Comparison of ENCODE assay signal across 21 cellular contexts in genomic region chr11:126606484-126606883, GRCh38.
A peak's percentile ranks its signal among the peaks of the same experiment; 100 is the strongest.
DNase-seq lines count a peak whose midpoint lies in the region; ATAC-seq and TF ChIP-seq lines count a peak whose summit lies in the region.
"Had no signal": no experiment of that assay in that cellular context is flagged by ENCODE, and none has a peak within 500 bp of the region (broad histone marks: within the 10 kb centered on the region; RNA-seq: fewer than 3 reads in every experiment).

No MANE protein-coding gene starts in this region.

- ATAC-seq in HCT116 (no peak), GM21717 (IDR thresholded peaks at IDR 0.05; ENCODE audit: unreplicated experiment) (no peak), GM18498 (IDR thresholded peaks at IDR 0.05; ENCODE audit: unreplicated experiment) (no peak)

- H3K27ac ChIP-seq in HCT116 (ENCODE audit: low read depth, low read length) (no peak overlapping the region), mesendoderm (ENCODE audit: low read depth, low read length) (no peak overlapping the region), neural progenitor cell (no peak overlapping the region), Karpas-422 (ENCODE audit: low read length) (no peak overlapping the region)
- H3K27ac ChIP-seq: BLaER1 treated with 17β-estradiol and CSF1 and Interleukin-3, amounts not matched to agents 10 nM and 100 nM had no signal

- H3K9me2 ChIP-seq in HCT116 (ENCODE audit: insufficient read depth) (no peaks in the 10 kb centered on the region), Karpas-422 (replicated peaks; ENCODE audit: insufficient read depth, low read length) (no peaks in the 10 kb centered on the region)

- no peak overlapping the region for H3K56ac ChIP-seq in mesendoderm (ENCODE audit: low read length)

- H3K27me3 ChIP-seq in HCT116 (ENCODE audit: insufficient read depth, low read length) (peaks cover 18% of the 10 kb centered on the region; the same call in 1 of the 2 replicates), mesendoderm (ENCODE audit: insufficient read depth, low read length, poor library complexity) (no peaks in the 10 kb centered on the region), neural progenitor cell (peaks cover 46% of the 10 kb centered on the region), Karpas-422 (ENCODE audit: low read length) (no peaks in the 10 kb centered on the region)
- H3K27me3 ChIP-seq: BE2C; BLaER1 treated with 17β-estradiol and CSF1 and Interleukin-3, amounts not matched to agents 10 nM and 100 nM had no signal

- CTCF ChIA-PET in HCT116 (lab: Charles Lee), result interaction anchor here (0.9 to 2.4 kb wide), 8 partner anchors 19 to 1433 kb away, joined by 3 to 14 read pairs (median 4); no protein-coding TSS in a partner anchor

- H3K9me3 Mint-ChIP-seq in brain (peaks cover 0 to 5% (median 0%) of the 10 kb centered on the region in 5 experiments), neural progenitor cell (no peaks in the 10 kb centered on the region)
- H3K9me3 Mint-ChIP-seq: CD14-positive monocyte; CD4-positive, alpha-beta T cell; H9; HFFc6 had no signal

- H3K4me3 ChIP-seq in HCT116 (replicated peaks in 1 of 2; ENCODE audit: low read depth in 1 of 2, low read length in 2 of 2) (no peak overlapping the region), mesendoderm (ENCODE audit: low read length) (no peak overlapping the region), neural progenitor cell (no peak overlapping the region), Karpas-422 (ENCODE audit: low read length) (no peak overlapping the region)
- H3K4me3 ChIP-seq: A549; BLaER1 treated with 17β-estradiol and CSF1 and Interleukin-3, amounts not matched to agents 10 nM and 100 nM; GM12878 had no signal

- H2BK5ac ChIP-seq in mesendoderm (ENCODE audit: low read length), result no peak overlapping the region

- H3K27ac Mint-ChIP-seq in brain, result peak overlapping the region in 3 of 5 experiments; percentile 80 to 89 (median 85)
- peak overlapping the region; percentile 22 for H3K27ac Mint-ChIP-seq in neural progenitor cell
- H3K27ac Mint-ChIP-seq: CD14-positive monocyte; CD4-positive, alpha-beta T cell; CD8-positive, alpha-beta memory T cell had no signal

- in situ Hi-C loops in KBM-7 (cut with MboI; ENCODE audit: low pct_unique_long_range_greater_than_20kb, low sequenced_read_pairs), result no loop called here

- H3K4me1 ChIP-seq in HCT116 (ENCODE audit: control insufficient read depth in 1 of 2, insufficient read depth in 2 of 2, low read length in 2 of 2), result peaks cover 0 to 4% of the 10 kb centered on the region in 2 experiments; a peak in 2 of 4 replicates
- peaks cover 7% of the 10 kb centered on the region for H3K4me1 ChIP-seq in mesendoderm (ENCODE audit: control insufficient read depth, low read depth, low read length)
- peaks cover 49% of the 10 kb centered on the region for H3K4me1 ChIP-seq in neural progenitor cell
- peaks cover 30% of the 10 kb centered on the region for H3K4me1 ChIP-seq in Karpas-422 (ENCODE audit: low read length)

- TF ChIP-seq CTCF in HCT116 (IDR thresholded peaks at IDR 0.05 in 2 of 3, conservative IDR thresholded peaks at IDR 0.05 in 1 of 3; ENCODE audit: borderline replicate concordance in 1 of 3, insufficient read depth in 1 of 3, low read depth in 2 of 3, low read length in 2 of 3) (no peak), brain (conservative IDR thresholded peaks at IDR 0.05) (no peak), neural progenitor cell (IDR thresholded peaks at IDR 0.05) (no peak)

- no TSS peak for BruUV-seq in HCT116 (replicated peaks; lab: Mats Ljungman, UMichigan)

- no peak overlapping the region for H2BK15ac ChIP-seq in mesendoderm (replicated peaks; ENCODE audit: low read depth)

- H2BK120ac ChIP-seq in mesendoderm (ENCODE audit: low read depth, low read length), result no peak overlapping the region

- peaks cover 45% of the 10 kb centered on the region for H3F3A ChIP-seq in neural progenitor cell (ENCODE audit: low read depth)

- intact Hi-C loops in HCT116 (cut with micrococcal nuclease), result loop anchor here (5.0 to 10.0 kb wide), 3 partner anchors 164 to 741 kb away; no protein-coding TSS in a partner anchor

- H3K23ac ChIP-seq in mesendoderm (ENCODE audit: low read length), result no peak overlapping the region

- no peak for TF ChIP-seq RAD21 in HCT116 (IDR thresholded peaks at IDR 0.05; ENCODE audit: low read depth)

- TF ChIP-seq POLR2A in HCT116 (IDR thresholded peaks at IDR 0.05; ENCODE audit: borderline replicate concordance, extremely low read depth, insufficient read depth, insufficient read length), result no peak

- H3K79me2 ChIP-seq in HCT116 (ENCODE audit: insufficient read depth, low read length) (no peaks in the 10 kb centered on the region), mesendoderm (ENCODE audit: control insufficient read depth, insufficient read depth, low read length) (no peaks in the 10 kb centered on the region), neural progenitor cell (ENCODE audit: low read depth) (no peaks in the 10 kb centered on the region), Karpas-422 (ENCODE audit: low read length) (no peaks in the 10 kb centered on the region)

- H3K9ac ChIP-seq in HCT116 (ENCODE audit: low read length) (no peak overlapping the region), mesendoderm (ENCODE audit: low read length) (no peak overlapping the region), neural progenitor cell (no peak overlapping the region), Karpas-422 (ENCODE audit: low read length) (no peak overlapping the region)

- H2AK5ac ChIP-seq in mesendoderm (ENCODE audit: low read length), result no peak overlapping the region

- WGBS in mesendoderm (ENCODE audit: extremely low coverage, insufficient coverage, low lambda C conversion rate), result no CpG with 5 or more reads among the region's 4 CpGs

- no peaks in the 10 kb centered on the region for H4K20me1 ChIP-seq in HCT116 (ENCODE audit: insufficient read depth)
- peaks cover 6% of the 10 kb centered on the region for H4K20me1 ChIP-seq in neural progenitor cell (ENCODE audit: low read depth)
- no peaks in the 10 kb centered on the region for H4K20me1 ChIP-seq in Karpas-422 (ENCODE audit: insufficient read depth, low read depth, low read length)
- H4K20me1 ChIP-seq: BLaER1 treated with 17β-estradiol and CSF1 and Interleukin-3, amounts not matched to agents 10 nM and 100 nM had no signal

- no peak overlapping the region for H3K4me3 Mint-ChIP-seq in brain
- H3K4me3 Mint-ChIP-seq in neural progenitor cell, result no peak overlapping the region
- H3K4me3 Mint-ChIP-seq: CD14-positive monocyte; CD4-positive, alpha-beta T cell; CD8-positive, alpha-beta memory T cell; HFFc6 had no signal

- H2AFZ ChIP-seq in HCT116 (ENCODE audit: low read depth, low read length, poor library complexity, severe bottlenecking) (no peak overlapping the region), neural progenitor cell (replicated peaks) (no peak overlapping the region), Karpas-422 (ENCODE audit: low read length) (no peak overlapping the region)

- no peak overlapping the region for H4K5ac ChIP-seq in mesendoderm (ENCODE audit: low read length)

- RAD21 ChIA-PET in HCT116 (lab: Charles Lee; ENCODE audit: low non-redundant PET in 1 of 2, low total read pairs in 2 of 2, uncharacterized antibody in 2 of 2, unreplicated experiment in 2 of 2), result interaction anchor here (0.7 to 1.0 kb wide), 2 partner anchors 30 to 122 kb away, joined by 3 read pairs; no protein-coding TSS in a partner anchor

- DNase-seq in HCT116 (ENCODE audit: low read depth, low spot score) (no peak), mesendoderm (peak; percentile 51), neural progenitor cell (ENCODE audit: low spot score) (no peak), KBM-7 (no peak), Karpas-422 (no peak)
- DNase-seq: AML-193; BE2C; CD4-positive, alpha-beta T cell; CD8-positive, alpha-beta memory T cell; DMS 273 treated with DMSO at 0.1 percent for 48 hours; DMS79; GDM1; HFFc6 had no signal

- no peak overlapping the region for H3K18ac ChIP-seq in mesendoderm (ENCODE audit: low read length)

- H3K4me1 Mint-ChIP-seq in brain (peaks cover 90% of the 10 kb centered on the region), neural progenitor cell (peaks cover 77% of the 10 kb centered on the region)
- H3K4me1 Mint-ChIP-seq: CD14-positive monocyte had no signal

- H3K79me1 ChIP-seq in mesendoderm (ENCODE audit: low read length), result no peaks in the 10 kb centered on the region

- H3K4me2 ChIP-seq in HCT116 (ENCODE audit: low read length) (peak overlapping the region; percentile 66), mesendoderm (ENCODE audit: low read length) (no peak overlapping the region), neural progenitor cell (peak overlapping the region; percentile 56), Karpas-422 (ENCODE audit: low read depth, low read length, poor library complexity, severe bottlenecking) (no peak overlapping the region)

- H3K36me3 Mint-ChIP-seq in brain (no peaks in the 10 kb centered on the region), neural progenitor cell (no peaks in the 10 kb centered on the region)
- H3K36me3 Mint-ChIP-seq: CD14-positive monocyte; CD8-positive, alpha-beta memory T cell had no signal

- H3K9me3 ChIP-seq in HCT116 (ENCODE audit: control insufficient read depth in 1 of 2, insufficient read depth in 1 of 2, low read depth in 1 of 2, low read length in 2 of 2), result no peaks in the 10 kb centered on the region
- H3K9me3 ChIP-seq in neural progenitor cell (ENCODE audit: low read depth), result no peaks in the 10 kb centered on the region
- H3K9me3 ChIP-seq in Karpas-422 (ENCODE audit: low read length), result no peaks in the 10 kb centered on the region
- H3K9me3 ChIP-seq: A549; BE2C; BLaER1 treated with 17β-estradiol and CSF1 and Interleukin-3, amounts not matched to agents 10 nM and 100 nM had no signal

- POLR2A ChIA-PET in HCT116 (lab: Charles Lee), result no interaction called here

- H4K8ac ChIP-seq in mesendoderm (ENCODE audit: low read depth, low read length), result no peak overlapping the region

- H3K27me3 Mint-ChIP-seq in brain (peaks cover 4% of the 10 kb centered on the region), neural progenitor cell (ENCODE audit: insufficient read depth, low read depth) (peaks cover 12% of the 10 kb centered on the region)

- no peaks in the 10 kb centered on the region for H3K36me3 ChIP-seq in HCT116 (ENCODE audit: control insufficient read depth in 1 of 2, insufficient read depth in 2 of 2, low read length in 2 of 2)
- H3K36me3 ChIP-seq in mesendoderm (ENCODE audit: control insufficient read depth, insufficient read depth, low read length), result no peaks in the 10 kb centered on the region
- H3K36me3 ChIP-seq in neural progenitor cell, result no peaks in the 10 kb centered on the region
- H3K36me3 ChIP-seq in Karpas-422 (ENCODE audit: insufficient read depth, low read length), result no peaks in the 10 kb centered on the region
- H3K36me3 ChIP-seq: BE2C; BLaER1 treated with 17β-estradiol and CSF1 and Interleukin-3, amounts not matched to agents 10 nM and 100 nM had no signal

- H3K4ac ChIP-seq in mesendoderm (ENCODE audit: low read depth, low read length), result no peak overlapping the region

TF ChIP-seq in HCT116, 20 proteins besides CTCF, POLR2A, EP300 and RAD21 (continues in another document):
- TF ChIP-seq CEBPB (IDR thresholded peaks at IDR 0.05; ENCODE audit: low read depth), result no peak
- TF ChIP-seq ZFX (IDR thresholded peaks at IDR 0.05), result no peak
- no peak for TF ChIP-seq EZH2 (IDR thresholded peaks at IDR 0.05)
- TF ChIP-seq EGR1 (IDR thresholded peaks at IDR 0.05; ENCODE audit: low read depth), result no peak
- no peak for TF ChIP-seq CBX3 (IDR thresholded peaks at IDR 0.05; ENCODE audit: low read depth)
- TF ChIP-seq SIN3A (IDR thresholded peaks at IDR 0.05; ENCODE audit: low read depth), result no peak

Comparison
In these comparisons a context has a peak if more than half of its experiments do, and no peak if none do; other contexts are left out.
1. H3K4me2 ChIP-seq: peak in HCT116 (single experiment) and neural progenitor cell (single experiment); none in mesendoderm (single experiment) and Karpas-422 (single experiment).